8 cellular contexts compared by ENCODE assay signal in genomic region chr10:75404335-75405200, GRCh38. TPM values are rescaled to one million over a fixed set of nuclear protein-coding genes. Genes with fewer than 3 reads are reported as not detected.
DNase-seq lines count a peak whose midpoint lies in the region; TF ChIP-seq lines count a peak whose summit lies in the region.

No MANE protein-coding gene starts in this region.

- peaks cover 70 to 98% (median 93%) of the 10 kb centered on the region in 11 experiments for H3K27me3 ChIP-seq in BLaER1 treated with 17β-estradiol and CSF1 and Interleukin-3, amounts not matched to agents 10 nM and 100 nM
- peaks cover 91% of the 10 kb centered on the region for H3K27me3 ChIP-seq in HUES6 (ENCODE audit: control insufficient read depth, insufficient read depth, low read length)
- no peaks in the 10 kb centered on the region for H3K27me3 ChIP-seq in ascending aorta
- peaks cover 18% of the 10 kb centered on the region for H3K27me3 ChIP-seq in layer of hippocampus (ENCODE audit: control insufficient read depth, insufficient read depth, low read length)
- no peaks in the 10 kb centered on the region for H3K27me3 ChIP-seq in thyroid gland

- H4K20me1 ChIP-seq in BLaER1 treated with 17β-estradiol and CSF1 and Interleukin-3, amounts not matched to agents 10 nM and 100 nM = peaks cover 2 to 51% (median 28%) of the 10 kb centered on the region in 11 experiments; a peak in 20 of 22 replicates

- H3K36me3 ChIP-seq in BLaER1 treated with 17β-estradiol and CSF1 and Interleukin-3, amounts not matched to agents 10 nM and 100 nM = peaks cover 0 to 24% (median 0%) of the 10 kb centered on the region in 11 experiments; a peak in 8 of 22 replicates
- H3K36me3 ChIP-seq in HUES6 (ENCODE audit: control insufficient read depth, insufficient read depth, low read length) = no peaks in the 10 kb centered on the region
- H3K36me3 ChIP-seq in ascending aorta = no peaks in the 10 kb centered on the region
- peaks cover 0 to 2% of the 10 kb centered on the region in 2 donors for H3K36me3 ChIP-seq in thyroid gland

- peak overlapping the region in 6 of 10 experiments; percentile 6 to 99 (median 88); a peak in 7 of 20 replicates for H3K4me3 ChIP-seq in BLaER1 treated with 17β-estradiol and CSF1 and Interleukin-3, amounts not matched to agents 10 nM and 100 nM
- H3K4me3 ChIP-seq in HUES6 (ENCODE audit: low read depth, low read length) (peak overlapping the region; percentile 78), ascending aorta (peak overlapping the region; percentile 89 to 95), thyroid gland (replicated peaks in 1 of 3) (peak overlapping the region in 2 of 3 donors; percentile 47 to 88)

- peak in 1 of 2 donors; percentile 92 for TF ChIP-seq POLR2A in thyroid gland (IDR thresholded peaks at IDR 0.05)

- peaks cover 19 to 32% (median 25%) of the 10 kb centered on the region in 10 experiments for H3K4me1 ChIP-seq in BLaER1 treated with 17β-estradiol and CSF1 and Interleukin-3, amounts not matched to agents 10 nM and 100 nM
- H3K4me1 ChIP-seq in HUES6 (ENCODE audit: control insufficient read depth, insufficient read depth, low read length) (peaks cover 41% of the 10 kb centered on the region), ascending aorta (peaks cover 0 to 1% of the 10 kb centered on the region in 2 donors), thyroid gland (peaks cover 11 to 16% of the 10 kb centered on the region in 2 donors)

- WGBS in thyroid gland, 2 donors = 11 to 14% methylated on average over 25 to 43 of the region's 65 CpGs

- TF ChIP-seq CTCF in ascending aorta (IDR thresholded peaks at IDR 0.05) (no peak), thyroid gland (IDR thresholded peaks at IDR 0.05) (no peak)

- peaks cover 22 to 59% (median 42%) of the 10 kb centered on the region in 11 experiments for H3K9me3 ChIP-seq in BLaER1 treated with 17β-estradiol and CSF1 and Interleukin-3, amounts not matched to agents 10 nM and 100 nM (replicated peaks in 1 of 11)
- H3K9me3 ChIP-seq in HUES6 (ENCODE audit: control insufficient read depth, insufficient read depth, low read depth, low read length) (no peaks in the 10 kb centered on the region), ascending aorta (no peaks in the 10 kb centered on the region), thyroid gland (no peaks in the 10 kb centered on the region)

- intact Hi-C loops in ascending aorta (cut with DNase I) (loop anchor here (5.0 to 10.0 kb wide), 7 partner anchors 63 to 1708 kb away; no protein-coding TSS in a partner anchor), thyroid gland (cut with DNase I) (no loop called here)

- H3K27ac ChIP-seq in BLaER1 treated with 17β-estradiol and CSF1 and Interleukin-3, amounts not matched to agents 10 nM and 100 nM = no peak overlapping the region
- H3K27ac ChIP-seq in HUES6 (ENCODE audit: low read depth, low read length) (no peak overlapping the region), ascending aorta (peak overlapping the region; percentile 97 to 98), layer of hippocampus (ENCODE audit: low read depth, low read length) (peak overlapping the region; percentile 93), thyroid gland (peak overlapping the region; percentile 88 to 98 (median 98))

- peak overlapping the region in 10 of 11 experiments; percentile 85 to 100 (median 98); a peak in 19 of 22 replicates for H3K4me2 ChIP-seq in BLaER1 treated with 17β-estradiol and CSF1 and Interleukin-3, amounts not matched to agents 10 nM and 100 nM

- DNase-seq in ascending aorta (ENCODE audit: low spot score in 2 of 2) (no peak), thyroid gland (peak; percentile 90 to 92), cerebellum (ENCODE audit: low spot score) (no peak), SIG-M5 treated with dmso at 0.1 percent for 504 hours (lab: John Stamatoyannopoulos, UW; ENCODE audit: unreplicated experiment) (no peak), GF-D8 (lab: John Stamatoyannopoulos, UW) (no peak)

- H3K9ac ChIP-seq in BLaER1 treated with 17β-estradiol and CSF1 and Interleukin-3, amounts not matched to agents 10 nM and 100 nM = no peak overlapping the region; a peak in 1 of 22 replicates
- peak overlapping the region; percentile 53 for H3K9ac ChIP-seq in HUES6 (ENCODE audit: low read length)

RNA-seq across cellular contexts. Expression of gene ZNF503, which starts 3.0 kb away (rescaled TPM):
- total RNA-seq in ascending aorta = 28.8 TPM
- total RNA-seq in thyroid gland = 10 to 100 TPM in 3 of 4 donors, 1 to 10 TPM in 1; 8.2 to 17.1 (median 10.9) TPM
- 1.2 TPM for total RNA-seq in cerebellum

RNA-seq across cellular contexts. Expression of gene LRMDA, which starts 26.9 kb away (rescaled TPM):
- total RNA-seq in ascending aorta (0.96 TPM), thyroid gland (10 to 100 TPM; 16.5 to 31.7 (median 23.2) TPM), cerebellum (0.91 TPM)

Comparison
In these comparisons a context has a peak if more than half of its experiments do, and no peak if none do; other contexts are left out.
1. H3K27ac ChIP-seq: peak in ascending aorta (2 of 2), layer of hippocampus (single experiment) and thyroid gland (3 of 3); none in BLaER1 treated with 17β-estradiol and CSF1 and Interleukin-3, amounts not matched to agents 10 nM and 100 nM (0 of 11) and HUES6 (single experiment).
2. DNase-seq: peak in thyroid gland (2 of 2); none in ascending aorta (0 of 2), cerebellum (single experiment), SIG-M5 treated with dmso at 0.1 percent for 504 hours (single experiment) and GF-D8 (single experiment).
3. Peak in every context shown above with its lines, with median percentiles within 50 percentile points of each other: H3K4me3 ChIP-seq.